ENCODE assay signal across 10 cellular contexts in the genomic region with DNA sequence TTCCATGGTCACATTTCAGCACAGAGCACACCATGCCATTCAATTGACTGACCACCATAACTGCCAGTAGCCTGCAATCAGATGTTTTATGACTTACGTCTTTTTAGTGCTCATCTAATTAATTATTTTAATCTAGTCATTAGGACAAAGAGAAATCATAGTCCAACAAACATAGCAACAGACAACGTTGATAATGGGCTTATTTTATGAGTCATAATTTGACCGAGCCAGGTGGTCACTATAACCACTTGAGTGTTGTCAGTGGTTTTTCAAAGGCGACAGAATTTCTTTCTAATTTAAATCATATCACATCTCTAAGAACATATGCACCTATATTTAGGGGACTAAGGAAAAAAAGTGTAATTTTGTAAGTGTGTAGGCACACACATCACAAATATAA. TPM values are rescaled to one million over a fixed set of nuclear protein-coding genes. Genes with fewer than 3 reads are reported as not detected.
A peak's percentile ranks its signal among the peaks of the same experiment; 100 is the strongest.
DNase-seq lines count a peak whose midpoint lies in the region; ATAC-seq and TF ChIP-seq lines count a peak whose summit lies in the region.
"Had no signal": no experiment of that assay in that cellular context is flagged by ENCODE, and none has a peak within 500 bp of the region (broad histone marks: within the 10 kb centered on the region; RNA-seq: fewer than 3 reads in every experiment).

No MANE protein-coding gene starts in this region.

- H3K4me3 ChIP-seq in GM06990 (replicated peaks; ENCODE audit: low read depth, low read length): peak overlapping the region; percentile 88

- TF ChIP-seq CTCF in GM06990 (IDR thresholded peaks at IDR 0.05; ENCODE audit: insufficient read depth, low read length, poor library complexity, severe bottlenecking): no peak
- TF ChIP-seq CTCF in chondrocyte (IDR thresholded peaks at IDR 0.05): no peak
- TF ChIP-seq CTCF in neural crest cell (conservative IDR thresholded peaks at IDR 0.05): no peak
- TF ChIP-seq CTCF in Calu3 (IDR thresholded peaks at IDR 0.05; ENCODE audit: unreplicated experiment): no peak

- H3K27ac Mint-ChIP-seq in chondrocyte (ENCODE audit: unreplicated experiment) (peak overlapping the region; percentile 100), neural crest cell (ENCODE audit: unreplicated experiment) (no peak overlapping the region), Calu3 (ENCODE audit: unreplicated experiment) (no peak overlapping the region)

- H3K9me3 Mint-ChIP-seq in chondrocyte (ENCODE audit: low read depth) (no peaks in the 10 kb centered on the region), neural crest cell (no peaks in the 10 kb centered on the region), Calu3 (ENCODE audit: low read depth, unreplicated experiment) (no peaks in the 10 kb centered on the region)

- CTCF ChIA-PET in Calu3 (lab: Charles Lee): no interaction called here

- no TSS peak for BruUV-seq in Calu3 (replicated peaks; lab: Mats Ljungman, UMichigan)

- no peaks in the 10 kb centered on the region for H3K27me3 ChIP-seq in GM06990 (replicated peaks; ENCODE audit: control insufficient read depth, insufficient read depth, low read length)

- H3K36me3 Mint-ChIP-seq in chondrocyte (ENCODE audit: low read depth) (peaks cover 27% of the 10 kb centered on the region), neural crest cell (ENCODE audit: low read depth) (peaks cover 3% of the 10 kb centered on the region), Calu3 (ENCODE audit: insufficient read depth, unreplicated experiment) (peaks cover 21% of the 10 kb centered on the region)

- H3K4me1 Mint-ChIP-seq in chondrocyte (ENCODE audit: low read depth) (peaks cover 58% of the 10 kb centered on the region), neural crest cell (peaks cover 11% of the 10 kb centered on the region), Calu3 (ENCODE audit: low read depth, unreplicated experiment) (no peaks in the 10 kb centered on the region)

- H3K4me3 Mint-ChIP-seq in chondrocyte (ENCODE audit: unreplicated experiment): peak overlapping the region; percentile 90
- peak overlapping the region; percentile 70 for H3K4me3 Mint-ChIP-seq in neural crest cell
- H3K4me3 Mint-ChIP-seq in Calu3 (ENCODE audit: low read depth, unreplicated experiment): no peak overlapping the region

- no peak for DNase-seq in GM06990 (ENCODE audit: extremely low read depth, insufficient read length)
- peak; percentile 4 for DNase-seq in M059J (ENCODE audit: low read depth)
- DNase-seq in chondrocyte (ENCODE audit: low spot score): no peak
- DNase-seq in neural crest cell (ENCODE audit: low read depth, low spot score): no peak
- no peak for DNase-seq in mucosa of gallbladder (ENCODE audit: low spot score)
- DNase-seq in Calu3: no peak
- DNase-seq: activated CD4-positive, alpha-beta T cell treated with anti-CD3 and anti-CD28 coated beads for 48 hours; NCI-H2227 treated with DMSO at 0.1 percent for 48 hours had no signal

- intact Hi-C loops in Calu3 (cut with micrococcal nuclease; ENCODE audit: unreplicated experiment): no loop called here

- H3K36me3 ChIP-seq in GM06990 (ENCODE audit: control insufficient read depth, insufficient read depth, low read length): peaks cover 13% of the 10 kb centered on the region

- no peaks in the 10 kb centered on the region for H3K27me3 Mint-ChIP-seq in chondrocyte (ENCODE audit: low read depth)
- H3K27me3 Mint-ChIP-seq in neural crest cell (ENCODE audit: low read depth): no peaks in the 10 kb centered on the region
- H3K27me3 Mint-ChIP-seq in Calu3 (ENCODE audit: unreplicated experiment): no peaks in the 10 kb centered on the region

- no peak for ATAC-seq in GM19395 (IDR thresholded peaks at IDR 0.05; ENCODE audit: unreplicated experiment)
- ATAC-seq in HG03565 (IDR thresholded peaks at IDR 0.05; ENCODE audit: unreplicated experiment): no peak

RNA-seq across cellular contexts. Expression of a gene that starts 1.9 kb away (rescaled TPM):
- total RNA-seq in M059J (2014; rRNA removed; shearing (Covaris generic)): 98.1 and 130 TPM in 2 replicates
- total RNA-seq in chondrocyte: 204 to 245 TPM (median 208 TPM) in 3 replicates
- 21.2 and 22.9 TPM in 2 replicates for total RNA-seq in neural crest cell
- total RNA-seq in mucosa of gallbladder: 90.6 TPM
- total RNA-seq in Calu3 (2022): 27.3 and 28.4 TPM in 2 replicates

RNA-seq across cellular contexts. Expression of a gene that starts 54.6 kb away (rescaled TPM):
- total RNA-seq in M059J (2014; rRNA removed; shearing (Covaris generic)): 0.52 and 0.69 TPM in 2 replicates
- total RNA-seq in chondrocyte (12.3 to 21.5 TPM (median 20.7 TPM) in 3 replicates), neural crest cell (0.07 and 0.18 TPM in 2 replicates), mucosa of gallbladder (735 TPM), Calu3 (2022) (0.17 and 0.39 TPM in 2 replicates)

Comparison
In these comparisons a context has a peak if more than half of its experiments do, and no peak if none do; other contexts are left out.
1. RNA of a gene that starts 54.6 kb away (total RNA-seq): 735 TPM in mucosa of gallbladder (single experiment); 12.3 to 21.5 TPM in chondrocyte, 0.52 to 0.69 TPM in M059J, 0.17 to 0.39 TPM in Calu3 and 0.07 to 0.18 TPM in neural crest cell; every median in the first group is over 10 times any median in the second.